ENCODE assay signal across 9 cellular contexts in genomic region chr15:50003786-50004334, GRCh38.
DNase-seq lines count a peak whose midpoint lies in the region; ATAC-seq and TF ChIP-seq lines count a peak whose summit lies in the region.
"Had no signal": no experiment of that assay in that cellular context is flagged by ENCODE, and none has a peak within 500 bp of the region (broad histone marks: within the 10 kb centered on the region; RNA-seq: fewer than 3 reads in every experiment).

No MANE protein-coding gene starts in this region.

- H3K4me3 ChIP-seq in DOHH2 (ENCODE audit: low read length) (no peak overlapping the region), tibial artery (no peak overlapping the region)
- H3K4me3 ChIP-seq: skin epidermis had no signal

- intact Hi-C loops in activated T-helper 2 cell treated with anti-CD3 and anti-CD28 coated beads, Interferon-gamma antibody, Interleukin-2, Interleukin-4, amounts not matched to agents 10 μg/mL and 5 μg/mL and 100 μg/mL, durations not matched to agents 14 hours and 24 hours and 36 hours (cut with micrococcal nuclease): no loop called here
- intact Hi-C loops in tibial artery (cut with DNase I; ENCODE audit: low total_unique reads): loop anchor here (5.0 to 10.0 kb wide), 2 partner anchors 387 to 769 kb away; no protein-coding TSS in a partner anchor

- H3K9me2 ChIP-seq in DOHH2 (replicated peaks; ENCODE audit: control insufficient read depth, low read length): no peaks in the 10 kb centered on the region

- H3K27ac ChIP-seq in DOHH2 (ENCODE audit: low read depth, low read length) (no peak overlapping the region), tibial artery (no peak overlapping the region)

- no peak for TF ChIP-seq EP300 in Ishikawa (IDR thresholded peaks at IDR 0.05; ENCODE audit: borderline replicate concordance)

- peak overlapping the region; percentile 52 for H3K27ac Mint-ChIP-seq in activated T-helper 2 cell treated with anti-CD3 and anti-CD28 coated beads, Interferon-gamma antibody, Interleukin-2, Interleukin-4, amounts not matched to agents 10 μg/mL and 5 μg/mL and 100 μg/mL, durations not matched to agents 14 hours and 24 hours and 36 hours

- TF ChIP-seq CTCF in DOHH2 (IDR thresholded peaks at IDR 0.05; ENCODE audit: low read depth, low read length, poor library complexity, severe bottlenecking) (peak; percentile 76), omental fat pad (IDR thresholded peaks at IDR 0.05) (no peak), tibial artery (IDR thresholded peaks at IDR 0.05) (peak; percentile 68 to 80)

- H3K4me1 Mint-ChIP-seq in activated T-helper 2 cell treated with anti-CD3 and anti-CD28 coated beads, Interferon-gamma antibody, Interleukin-2, Interleukin-4, amounts not matched to agents 10 μg/mL and 5 μg/mL and 100 μg/mL, durations not matched to agents 14 hours and 24 hours and 36 hours (ENCODE audit: low read depth): peaks cover 13% of the 10 kb centered on the region

- H3K9me3 ChIP-seq in DOHH2 (ENCODE audit: control insufficient read depth, insufficient read depth, low read length) (no peaks in the 10 kb centered on the region), tibial artery (peaks cover 0 to 2% (median 0%) of the 10 kb centered on the region in 3 donors)

- H3K36me3 Mint-ChIP-seq in activated T-helper 2 cell treated with anti-CD3 and anti-CD28 coated beads, Interferon-gamma antibody, Interleukin-2, Interleukin-4, amounts not matched to agents 10 μg/mL and 5 μg/mL and 100 μg/mL, durations not matched to agents 14 hours and 24 hours and 36 hours (ENCODE audit: low read depth): peaks cover 59% of the 10 kb centered on the region

- DNase-seq in RPMI7951 (ENCODE audit: low read depth) (peak; percentile 89), germinal center (ENCODE audit: low spot score) (peak; percentile 63), omental fat pad (ENCODE audit: low spot score) (peak; percentile 63), tibial artery (peak; percentile 85 to 89)
- peak; percentile 62 for DNase-seq in activated T-helper 2 cell treated with anti-CD3 and anti-CD28 coated beads, Interferon-gamma antibody, Interleukin-2, Interleukin-4, amounts not matched to agents 10 μg/mL and 5 μg/mL and 100 μg/mL, durations not matched to agents 14 hours and 24 hours and 36 hours (ENCODE audit: low spot score)

- H3K4me1 ChIP-seq in DOHH2 (ENCODE audit: control insufficient read depth, low read length) (no peaks in the 10 kb centered on the region), tibial artery (peaks cover 0 to 7% (median 5%) of the 10 kb centered on the region in 4 donors)

- no peaks in the 10 kb centered on the region for H3K27me3 Mint-ChIP-seq in activated T-helper 2 cell treated with anti-CD3 and anti-CD28 coated beads, Interferon-gamma antibody, Interleukin-2, Interleukin-4, amounts not matched to agents 10 μg/mL and 5 μg/mL and 100 μg/mL, durations not matched to agents 14 hours and 24 hours and 36 hours (ENCODE audit: low read depth)

- no peaks in the 10 kb centered on the region for H3K36me3 ChIP-seq in DOHH2 (ENCODE audit: control insufficient read depth, low read length)
- no peaks in the 10 kb centered on the region for H3K36me3 ChIP-seq in tibial artery

- ATAC-seq in GM21786 (IDR thresholded peaks at IDR 0.05; ENCODE audit: unreplicated experiment) (peak; percentile 98), omental fat pad (ENCODE audit: low FRiP score) (peak; percentile 64)

- peaks cover 7% of the 10 kb centered on the region; the same call in 1 of the 2 replicates for H3K27me3 ChIP-seq in DOHH2 (ENCODE audit: control insufficient read depth, low read length)
- no peaks in the 10 kb centered on the region for H3K27me3 ChIP-seq in tibial artery

- H3F3A ChIP-seq in DOHH2 (ENCODE audit: control insufficient read depth, insufficient read depth): no peaks in the 10 kb centered on the region

- H3K4me2 ChIP-seq in DOHH2 (ENCODE audit: low read length): no peak overlapping the region

- no peaks in the 10 kb centered on the region for H3K9me3 Mint-ChIP-seq in activated T-helper 2 cell treated with anti-CD3 and anti-CD28 coated beads, Interferon-gamma antibody, Interleukin-2, Interleukin-4, amounts not matched to agents 10 μg/mL and 5 μg/mL and 100 μg/mL, durations not matched to agents 14 hours and 24 hours and 36 hours

- H3K79me2 ChIP-seq in DOHH2 (ENCODE audit: control insufficient read depth, low read length): no peaks in the 10 kb centered on the region

- H3K4me3 Mint-ChIP-seq in activated T-helper 2 cell treated with anti-CD3 and anti-CD28 coated beads, Interferon-gamma antibody, Interleukin-2, Interleukin-4, amounts not matched to agents 10 μg/mL and 5 μg/mL and 100 μg/mL, durations not matched to agents 14 hours and 24 hours and 36 hours (ENCODE audit: low read depth): no peak overlapping the region

- peak; percentile 89 for TF ChIP-seq RAD21 in Ishikawa (IDR thresholded peaks at IDR 0.05; ENCODE audit: low read depth)

- no peaks in the 10 kb centered on the region for H4K20me1 ChIP-seq in DOHH2 (ENCODE audit: control insufficient read depth, insufficient read depth, low read depth, low read length)

TF ChIP-seq in Ishikawa, 13 proteins besides CTCF, POLR2A, EP300 and RAD21:
- TF ChIP-seq CEBPB (IDR thresholded peaks at IDR 0.05) (no peak), CREB1 (IDR thresholded peaks at IDR 0.05; ENCODE audit: low read depth) (no peak), EGR1 (IDR thresholded peaks at IDR 0.05) (no peak), TCF12 (IDR thresholded peaks at IDR 0.05; ENCODE audit: low read depth) (no peak), TAF1 (IDR thresholded peaks at IDR 0.05; ENCODE audit: low read depth) (no peak), MAX (IDR thresholded peaks at IDR 0.05) (peak; percentile 67), REST (IDR thresholded peaks at IDR 0.05; ENCODE audit: low read depth) (no peak), FOXM1 (IDR thresholded peaks at IDR 0.05; ENCODE audit: borderline replicate concordance, low read depth) (no peak), NFIC (IDR thresholded peaks at IDR 0.05) (no peak), YY1 (IDR thresholded peaks at IDR 0.05; ENCODE audit: low read depth) (0 out of 2 replicates have a peak, but pooled peaks have one; percentile 24), ZBTB7A (IDR thresholded peaks at IDR 0.05; ENCODE audit: low read depth) (no peak), TEAD4 (IDR thresholded peaks at IDR 0.05) (no peak)
- TF ChIP-seq, protein P1, sequence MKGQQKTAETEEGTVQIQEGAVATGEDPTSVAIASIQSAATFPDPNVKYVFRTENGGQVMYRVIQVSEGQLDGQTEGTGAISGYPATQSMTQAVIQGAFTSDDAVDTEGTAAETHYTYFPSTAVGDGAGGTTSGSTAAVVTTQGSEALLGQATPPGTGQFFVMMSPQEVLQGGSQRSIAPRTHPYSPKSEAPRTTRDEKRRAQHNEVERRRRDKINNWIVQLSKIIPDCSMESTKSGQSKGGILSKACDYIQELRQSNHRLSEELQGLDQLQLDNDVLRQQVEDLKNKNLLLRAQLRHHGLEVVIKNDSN (IDR thresholded peaks at IDR 0.05): peak; percentile 92

Comparison
In these comparisons a context has a peak if more than half of its experiments do, and no peak if none do; other contexts are left out.
1. CTCF ChIP-seq: peak in DOHH2 (single experiment) and tibial artery (2 of 2); none in omental fat pad (0 of 3).
2. Peak in every context shown above with its lines, with median percentiles within 50 percentile points of each other: DNase-seq.